11 cellular contexts compared by ENCODE assay signal in the genomic region with DNA sequence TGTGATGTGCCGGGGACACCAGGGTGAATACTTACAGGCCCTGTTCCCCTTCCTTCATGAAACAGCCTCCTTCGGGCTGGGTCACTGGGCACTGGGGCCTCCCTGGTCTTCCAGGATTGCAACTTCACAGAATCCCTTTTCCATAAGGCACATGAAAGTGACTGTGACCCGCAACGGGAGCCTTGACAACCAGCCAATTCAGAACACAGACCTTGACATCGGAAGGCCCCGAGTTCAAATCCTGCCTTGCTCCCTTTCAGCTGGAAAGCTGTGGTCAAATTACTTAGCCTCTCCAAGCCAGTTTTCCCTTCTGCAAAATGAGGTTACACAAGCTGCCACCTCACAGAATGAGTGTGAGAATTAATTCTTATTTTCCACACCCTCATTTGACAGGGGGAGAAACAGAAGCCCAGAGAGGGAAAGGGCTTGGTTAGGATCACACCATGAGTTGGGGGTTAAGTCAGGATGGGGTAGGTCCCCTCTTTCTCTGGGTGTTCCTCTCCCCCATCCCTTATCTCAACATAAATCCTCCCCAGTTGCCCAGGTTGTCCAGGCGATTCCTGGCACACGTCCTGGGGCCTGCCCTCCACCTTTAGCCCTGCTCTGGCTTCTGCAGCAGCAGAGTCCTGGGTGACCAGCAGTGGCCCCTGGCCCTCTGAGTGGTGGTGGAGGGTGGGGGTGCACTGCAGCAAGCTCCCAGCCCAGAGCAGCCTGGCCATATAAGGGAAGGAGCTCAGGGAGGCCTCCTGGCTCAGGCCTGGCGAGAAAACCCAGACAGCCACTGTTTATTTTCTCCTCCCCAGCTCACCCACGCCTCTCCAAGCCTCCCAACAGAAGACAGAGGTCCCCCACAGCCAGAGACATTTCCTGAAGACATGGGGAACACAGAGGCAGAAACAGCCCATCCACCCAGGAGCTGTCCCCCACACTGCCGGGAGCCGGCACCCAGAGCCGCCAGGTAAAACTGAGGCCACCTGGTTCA. TPM values are rescaled to one million over a fixed set of nuclear protein-coding genes. Genes with fewer than 3 reads are reported as not detected.
DNase-seq lines count a peak whose midpoint lies in the region; ATAC-seq, FAIRE-seq and TF ChIP-seq lines count a peak whose summit lies in the region.
"Had no signal": no experiment of that assay in that cellular context is flagged by ENCODE, and none has a peak within 500 bp of the region (broad histone marks: within the 10 kb centered on the region; RNA-seq: fewer than 3 reads in every experiment).

No MANE protein-coding gene starts in this region.

- ATAC-seq in body of pancreas (peak; percentile 10), omental fat pad (ENCODE audit: low FRiP score) (no peak), HG03196 (IDR thresholded peaks at IDR 0.05; ENCODE audit: unreplicated experiment) (no peak)

- peaks cover 8% of the 10 kb centered on the region for H3K79me2 ChIP-seq in trophoblast cell (ENCODE audit: control insufficient read depth, insufficient read depth, low read length, poor library complexity)

- no peaks in the 10 kb centered on the region for H3K27me3 ChIP-seq in body of pancreas
- H3K27me3 ChIP-seq in right atrium auricular region, result no peaks in the 10 kb centered on the region
- no peaks in the 10 kb centered on the region for H3K27me3 ChIP-seq in trophoblast cell (ENCODE audit: insufficient read depth, low read length)

- H3K14ac ChIP-seq in trophoblast cell (ENCODE audit: low read length), result peak overlapping the region; percentile 96

- DNase-seq in ELF-1 (ENCODE audit: low read depth, low spot score), result peak; percentile 66
- no peak for DNase-seq in body of pancreas
- peak; percentile 73 for DNase-seq in right atrium auricular region (ENCODE audit: low spot score)
- no peak for DNase-seq in trophoblast cell
- DNase-seq in HTR-8/SVneo (ENCODE audit: insufficient read length, low spot score), result no peak
- no peak for DNase-seq in activated CD4-positive, alpha-beta T cell treated with anti-CD3 and anti-CD28 coated beads, Interleukin-2, amount 50 U/mL, for 48 hours
- DNase-seq in omental fat pad (ENCODE audit: low spot score), result no peak
- DNase-seq: activated T-cell treated with anti-CD3 and anti-CD28 coated beads, Interleukin-2, amount 50 U/mL, for 48 hours; effector memory CD4-positive, alpha-beta T cell; NCI-H446 treated with DMSO at 0.1 percent for 48 hours had no signal

- TF ChIP-seq POLR2A in body of pancreas (IDR thresholded peaks at IDR 0.05), result no peak

- no peak for FAIRE-seq in HTR-8/SVneo (lab: Jason Lieb, UNC)

- peak overlapping the region; percentile 56 for H3K4ac ChIP-seq in trophoblast cell (ENCODE audit: low read depth, low read length)

- H2AK5ac ChIP-seq in trophoblast cell (ENCODE audit: low read length), result peak overlapping the region; percentile 97

- peak overlapping the region; percentile 48 for H3K4me2 ChIP-seq in trophoblast cell (ENCODE audit: low read length)

- H4K12ac ChIP-seq in trophoblast cell (ENCODE audit: low read depth, low read length), result peak overlapping the region; percentile 59

- peak overlapping the region; percentile 10 for H3K9ac ChIP-seq in trophoblast cell (ENCODE audit: low read length)

- H3K23ac ChIP-seq in trophoblast cell (ENCODE audit: low read length), result no peak overlapping the region

- peak overlapping the region; percentile 90 for H4K8ac ChIP-seq in trophoblast cell (ENCODE audit: low read depth, low read length)

- intact Hi-C loops in body of pancreas (cut with DNase I), result no loop called here

- H2AFZ ChIP-seq in trophoblast cell (ENCODE audit: insufficient read depth, low read length, poor library complexity), result peak overlapping the region; percentile 47

- peaks cover 47% of the 10 kb centered on the region for H3K79me1 ChIP-seq in trophoblast cell (ENCODE audit: low read length)

- peak overlapping the region; percentile 97 for H3K18ac ChIP-seq in trophoblast cell (ENCODE audit: low read length)

- no peaks in the 10 kb centered on the region for H3K4me1 ChIP-seq in body of pancreas
- peaks cover 0 to 85% of the 10 kb centered on the region in 2 donors for H3K4me1 ChIP-seq in right atrium auricular region
- peaks cover 47 to 60% of the 10 kb centered on the region in 2 experiments for H3K4me1 ChIP-seq in trophoblast cell (ENCODE audit: control insufficient read depth in 1 of 2, insufficient read depth in 2 of 2, low read length in 2 of 2)

- H3K4me3 ChIP-seq in body of pancreas (no peak overlapping the region), right atrium auricular region (peak overlapping the region; percentile 50 to 62), trophoblast cell (ENCODE audit: low read depth, low read length) (no peak overlapping the region)

- H3K36me3 ChIP-seq in body of pancreas (replicated peaks in 1 of 2; ENCODE audit: insufficient read depth in 1 of 2, low read depth in 2 of 2) (no peaks in the 10 kb centered on the region), right atrium auricular region (peaks cover 39% of the 10 kb centered on the region), trophoblast cell (ENCODE audit: control insufficient read depth in 1 of 2, insufficient read depth in 2 of 2, low read length in 2 of 2) (no peaks in the 10 kb centered on the region)

- H2BK12ac ChIP-seq in trophoblast cell (ENCODE audit: low read length), result peak overlapping the region; percentile 95

- TF ChIP-seq CTCF in body of pancreas (IDR thresholded peaks at IDR 0.05), result no peak
- no peak for TF ChIP-seq CTCF in right atrium auricular region (IDR thresholded peaks at IDR 0.05)
- TF ChIP-seq CTCF in omental fat pad (IDR thresholded peaks at IDR 0.05), result no peak

- WGBS in body of pancreas, 2 donors, result 62 to 71% methylated on average over 10 to 13 of the region's 13 CpGs
- no CpG with 5 or more reads among the region's 13 CpGs for WGBS in trophoblast cell (ENCODE audit: extremely low coverage, insufficient coverage, insufficient read length)

- peak overlapping the region; percentile 99 for H4K91ac ChIP-seq in trophoblast cell (ENCODE audit: low read depth, low read length)

- H2BK5ac ChIP-seq in trophoblast cell (ENCODE audit: low read depth, low read length, poor library complexity), result peak overlapping the region; percentile 98

- peak overlapping the region; percentile 97 for H2BK120ac ChIP-seq in trophoblast cell (ENCODE audit: insufficient read depth, low read length, poor library complexity)

- no peaks in the 10 kb centered on the region for H3K9me3 ChIP-seq in body of pancreas
- H3K9me3 ChIP-seq in right atrium auricular region, result no peaks in the 10 kb centered on the region
- no peaks in the 10 kb centered on the region for H3K9me3 ChIP-seq in trophoblast cell (ENCODE audit: insufficient read depth, low read depth, low read length)

- H3K27ac ChIP-seq in body of pancreas, result peak overlapping the region in 2 of 4 donors; percentile 6 to 48
- peak overlapping the region; percentile 90 to 97 for H3K27ac ChIP-seq in right atrium auricular region
- H3K27ac ChIP-seq in trophoblast cell (ENCODE audit: low read depth, low read length), result peak overlapping the region; percentile 96

RNA-seq across cellular contexts. Expression of a gene that starts 44.5 kb away (rescaled TPM):
- total RNA-seq in body of pancreas (not detected), right atrium auricular region (1 to 10 TPM in 1 of 2 donors, under 1 TPM in 1; 0.83 to 2.9 TPM), omental fat pad (1 to 10 TPM in 1 of 4 donors, not detected in 3; 1.1 TPM)
- 0.25 and 0.26 TPM in 2 replicates for polyA plus RNA-seq in trophoblast cell (2013)

Comparison
In these comparisons a context has a peak if more than half of its experiments do, and no peak if none do; other contexts are left out.
1. DNase-seq: peak in ELF-1 (single experiment) and right atrium auricular region (single experiment); none in body of pancreas (0 of 4), trophoblast cell (0 of 2), HTR-8/SVneo (single experiment), activated CD4-positive, alpha-beta T cell treated with anti-CD3 and anti-CD28 coated beads, Interleukin-2, amount 50 U/mL, for 48 hours (0 of 2) and omental fat pad (single experiment).
2. H3K4me3 ChIP-seq: peak in right atrium auricular region (2 of 2); none in body of pancreas (0 of 2) and trophoblast cell (single experiment).